In genomic region chr2:6538607-6539006, GRCh38 we compare ENCODE assay signal across 23 cellular contexts.
DNase-seq lines count a peak whose midpoint lies in the region; ATAC-seq and TF ChIP-seq lines count a peak whose summit lies in the region.
"Had no signal": no experiment of that assay in that cellular context is flagged by ENCODE, and none has a peak within 500 bp of the region (broad histone marks: within the 10 kb centered on the region; RNA-seq: fewer than 3 reads in every experiment).

No MANE protein-coding gene starts in this region.

- H3K9me3 ChIP-seq in GM23248 (ENCODE audit: low read depth) (no peaks in the 10 kb centered on the region), PC-3 (ENCODE audit: low read length) (0 out of 2 replicates have a peak, but pooled peaks cover 2% of the 10 kb centered on the region), neural progenitor cell (ENCODE audit: low read depth) (no peaks in the 10 kb centered on the region), osteoblast (ENCODE audit: low read depth, low read length) (peaks cover 2% of the 10 kb centered on the region)
- H3K9me3 ChIP-seq: Caco-2, HAP-1 had no signal

- H3K9me2 ChIP-seq in GM23248 (ENCODE audit: insufficient read depth) (no peaks in the 10 kb centered on the region), PC-3 (replicated peaks; ENCODE audit: low read length) (no peaks in the 10 kb centered on the region; the same call in 1 of the 2 replicates)

- H3K27me3 ChIP-seq in GM23248 (replicated peaks; ENCODE audit: insufficient read depth) (no peaks in the 10 kb centered on the region), PC-3 (ENCODE audit: low read length) (peaks cover 16% of the 10 kb centered on the region), neural progenitor cell (peaks cover 22% of the 10 kb centered on the region), osteoblast (ENCODE audit: insufficient read depth, low read length) (no peaks in the 10 kb centered on the region)

- intact Hi-C loops in PC-3 (cut with micrococcal nuclease), result no loop called here

- 16 to 22% methylated on average over 2 of the region's 2 CpGs for WGBS in GM23248 (ENCODE audit: low coverage in 1 of 2, low lambda C conversion rate in 2 of 2, missing lambda C conversion rate in 2 of 2), 2 experiments

- no peak for TF ChIP-seq CTCF in PC-3 (conservative IDR thresholded peaks at IDR 0.05; ENCODE audit: low read depth, low read length)
- TF ChIP-seq CTCF in epithelial cell of esophagus (IDR thresholded peaks at IDR 0.05; ENCODE audit: insufficient read depth, low read depth, low read length, missing control alignments), result no peak
- no peak for TF ChIP-seq CTCF in neural progenitor cell (IDR thresholded peaks at IDR 0.05)
- TF ChIP-seq CTCF in osteoblast (IDR thresholded peaks at IDR 0.05; ENCODE audit: extremely low read depth, low read depth, low read length), result no peak

- BruUV-seq in PC-3 (replicated peaks; lab: Mats Ljungman, UMichigan), result no TSS peak

- H2AFZ ChIP-seq in GM23248, result no peak overlapping the region
- H2AFZ ChIP-seq in PC-3 (ENCODE audit: low read length), result no peak overlapping the region
- no peak overlapping the region for H2AFZ ChIP-seq in neural progenitor cell (replicated peaks)
- H2AFZ ChIP-seq in osteoblast (ENCODE audit: low read length), result no peak overlapping the region
- H2AFZ ChIP-seq: GM23338 had no signal

- POLR2A ChIA-PET in PC-3 (lab: Charles Lee; ENCODE audit: unreplicated experiment), result no interaction called here

- H3K79me2 ChIP-seq in GM23248 (ENCODE audit: insufficient read depth), result no peaks in the 10 kb centered on the region
- no peaks in the 10 kb centered on the region for H3K79me2 ChIP-seq in PC-3 (ENCODE audit: low read length)
- H3K79me2 ChIP-seq in neural progenitor cell (ENCODE audit: low read depth), result no peaks in the 10 kb centered on the region
- H3K79me2 ChIP-seq in osteoblast (ENCODE audit: insufficient read depth, low read length), result no peaks in the 10 kb centered on the region

- CTCF ChIA-PET in PC-3 (lab: Charles Lee), result no interaction called here

- H3K27ac ChIP-seq in GM23248 (no peak overlapping the region), PC-3 (ENCODE audit: low read length) (no peak overlapping the region), neural progenitor cell (no peak overlapping the region), osteoblast (ENCODE audit: low read depth, low read length) (no peak overlapping the region)
- H3K27ac ChIP-seq: C4-2B, HL-60, RWPE1 had no signal

- H3K9ac ChIP-seq in GM23248 (no peak overlapping the region), PC-3 (ENCODE audit: low read length) (no peak overlapping the region), neural progenitor cell (no peak overlapping the region)

- H3K36me3 ChIP-seq in GM23248 (ENCODE audit: low read depth) (no peaks in the 10 kb centered on the region), PC-3 (ENCODE audit: low read depth, low read length) (no peaks in the 10 kb centered on the region), neural progenitor cell (no peaks in the 10 kb centered on the region), osteoblast (ENCODE audit: insufficient read depth, low read length) (no peaks in the 10 kb centered on the region)
- H3K36me3 ChIP-seq: HAP-1 had no signal

- peak overlapping the region; percentile 38 for H3K27ac Mint-ChIP-seq in neural progenitor cell
- H3K27ac Mint-ChIP-seq: B cell; CD8-positive, alpha-beta T cell; GM23338; HFFc6 had no signal

- H3K4me1 ChIP-seq in GM23248 (ENCODE audit: insufficient read depth) (no peaks in the 10 kb centered on the region), PC-3 (ENCODE audit: insufficient read depth, low read length) (no peaks in the 10 kb centered on the region; the same call in 1 of the 2 replicates), neural progenitor cell (peaks cover 12% of the 10 kb centered on the region), osteoblast (ENCODE audit: insufficient read depth, low read length) (no peaks in the 10 kb centered on the region)
- H3K4me1 ChIP-seq: Caco-2, HAP-1 had no signal

- peaks cover 5% of the 10 kb centered on the region for H3K9me3 Mint-ChIP-seq in neural progenitor cell
- H3K9me3 Mint-ChIP-seq: CD8-positive, alpha-beta T cell; HFFc6 had no signal

- no peaks in the 10 kb centered on the region for H3K36me3 Mint-ChIP-seq in neural progenitor cell
- H3K36me3 Mint-ChIP-seq: CD8-positive, alpha-beta T cell had no signal

- peak; percentile 0 for DNase-seq in GM23248
- peak; percentile 46 for DNase-seq in PC-3
- peak; percentile 8 for DNase-seq in epithelial cell of esophagus (ENCODE audit: low read depth)
- no peak for DNase-seq in neural progenitor cell (ENCODE audit: low spot score)
- DNase-seq in osteoblast (ENCODE audit: insufficient read length, low spot score, missing footprints), result no peak
- DNase-seq: Caco-2; CD8-positive, alpha-beta T cell; DMS79 treated with DMSO at 0.1 percent for 48 hours; HFFc6; Karpas-422; NCI-H2029; NCI-H446 treated with DMSO at 0.1 percent for 48 hours; NCI-H526; SHP77; T-helper 1 cell had no signal

- no peaks in the 10 kb centered on the region for H3F3A ChIP-seq in GM23248 (ENCODE audit: insufficient read depth)
- H3F3A ChIP-seq in PC-3 (ENCODE audit: low read length, unreplicated experiment), result no peaks in the 10 kb centered on the region
- peaks cover 3% of the 10 kb centered on the region for H3F3A ChIP-seq in neural progenitor cell (ENCODE audit: low read depth)

- H4K20me1 ChIP-seq in GM23248 (ENCODE audit: insufficient read depth) (no peaks in the 10 kb centered on the region), PC-3 (ENCODE audit: low read length) (no peaks in the 10 kb centered on the region), neural progenitor cell (ENCODE audit: low read depth) (no peaks in the 10 kb centered on the region), osteoblast (ENCODE audit: insufficient read depth, low read length) (no peaks in the 10 kb centered on the region)

- H3K4me3 ChIP-seq in GM23248 (no peak overlapping the region), PC-3 (ENCODE audit: low read length) (no peak overlapping the region), epithelial cell of esophagus (ENCODE audit: low read length) (no peak overlapping the region), neural progenitor cell (no peak overlapping the region), osteoblast (ENCODE audit: insufficient read depth, low read length) (no peak overlapping the region)
- H3K4me3 ChIP-seq: GM23338, HAP-1 had no signal

- no peak for ATAC-seq in PC-3
- no peak for ATAC-seq in HG03097 (IDR thresholded peaks at IDR 0.05; ENCODE audit: low FRiP score, unreplicated experiment)
- ATAC-seq in HG03175 (IDR thresholded peaks at IDR 0.05; ENCODE audit: unreplicated experiment), result no peak
- ATAC-seq: CD8-positive, alpha-beta T cell; GM23338 had no signal

- H3K4me2 ChIP-seq in GM23248 (ENCODE audit: unreplicated experiment) (no peak overlapping the region), PC-3 (ENCODE audit: low read length) (no peak overlapping the region), neural progenitor cell (no peak overlapping the region), osteoblast (ENCODE audit: insufficient read depth, low read length) (no peak overlapping the region)
- H3K4me2 ChIP-seq: GM23338 had no signal

- no peak overlapping the region for H3K4me3 Mint-ChIP-seq in neural progenitor cell
- H3K4me3 Mint-ChIP-seq: B cell; CD8-positive, alpha-beta T cell; GM23338; HFFc6 had no signal

- H3K27me3 Mint-ChIP-seq in neural progenitor cell (ENCODE audit: insufficient read depth, low read depth), result peaks cover 2% of the 10 kb centered on the region

- in situ Hi-C loops in GM23248 (cut with MboI), result no loop called here

- H3K4me1 Mint-ChIP-seq in neural progenitor cell, result peaks cover 32% of the 10 kb centered on the region
- H3K4me1 Mint-ChIP-seq: B cell had no signal

Comparison
In these comparisons a context has a peak if more than half of its experiments do, and no peak if none do; other contexts are left out.
1. DNase-seq: peak in GM23248 (single experiment), PC-3 (single experiment) and epithelial cell of esophagus (single experiment); none in neural progenitor cell (single experiment) and osteoblast (single experiment).